Comparison of ENCODE assay signal across 17 cellular contexts in genomic region chr14:64447890-64448667, GRCh38. TPM values are rescaled to one million over a fixed set of nuclear protein-coding genes. Genes with fewer than 3 reads are reported as not detected.
A peak's percentile ranks its signal among the peaks of the same experiment; 100 is the strongest.
DNase-seq lines count a peak whose midpoint lies in the region; ATAC-seq, FAIRE-seq and TF ChIP-seq lines count a peak whose summit lies in the region.
"Had no signal": no experiment of that assay in that cellular context is flagged by ENCODE, and none has a peak within 500 bp of the region (broad histone marks: within the 10 kb centered on the region; RNA-seq: fewer than 3 reads in every experiment).

No MANE protein-coding gene starts in this region.

- TF ChIP-seq CTCF in astrocyte (IDR thresholded peaks at IDR 0.05; ENCODE audit: insufficient read depth, low read depth, low read length), result no peak
- TF ChIP-seq CTCF in thyroid gland (IDR thresholded peaks at IDR 0.05), result peak in 1 of 6 experiments; percentile 6

- no peaks in the 10 kb centered on the region for H3K9me3 Mint-ChIP-seq in activated CD4-positive, alpha-beta T cell treated with anti-CD3 and anti-CD28 coated beads, Interleukin-2, amount 10 ng/mL, durations not matched to agents 24 days and 14 days
- no peaks in the 10 kb centered on the region for H3K9me3 Mint-ChIP-seq in activated CD4-positive, alpha-beta T cell treated with anti-CD3 and anti-CD28 coated beads, Interleukin-2, amount 10 ng/mL, durations not matched to agents 7 days and 5 days
- H3K9me3 Mint-ChIP-seq in astrocyte (ENCODE audit: unreplicated experiment), result no peaks in the 10 kb centered on the region
- no peaks in the 10 kb centered on the region for H3K9me3 Mint-ChIP-seq in naive thymus-derived CD4-positive, alpha-beta T cell

- H3K9ac ChIP-seq in astrocyte (ENCODE audit: low read length), result no peak overlapping the region

- H3K27ac Mint-ChIP-seq in activated CD4-positive, alpha-beta T cell treated with anti-CD3 and anti-CD28 coated beads, Interleukin-2, amount 10 ng/mL, durations not matched to agents 24 days and 14 days, result peak overlapping the region; percentile 37
- H3K27ac Mint-ChIP-seq in activated CD4-positive, alpha-beta T cell treated with anti-CD3 and anti-CD28 coated beads, Interleukin-2, amount 10 ng/mL, durations not matched to agents 7 days and 5 days, result no peak overlapping the region
- H3K27ac Mint-ChIP-seq in astrocyte (ENCODE audit: unreplicated experiment), result peak overlapping the region; percentile 49
- peak overlapping the region in 4 of 9 donors; percentile 15 to 63 (median 49) for H3K27ac Mint-ChIP-seq in naive thymus-derived CD4-positive, alpha-beta T cell

- H3K27me3 ChIP-seq in astrocyte (ENCODE audit: insufficient read depth, low read length) (no peaks in the 10 kb centered on the region), thyroid gland (no peaks in the 10 kb centered on the region)
- H3K27me3 ChIP-seq in naive thymus-derived CD4-positive, alpha-beta T cell (ENCODE audit: control insufficient read depth in 2 of 2, insufficient read depth in 2 of 2, low read length in 2 of 2), result no peaks in the 10 kb centered on the region

- no peak overlapping the region for H2AFZ ChIP-seq in astrocyte (ENCODE audit: low read depth, low read length)

- H3K27me3 Mint-ChIP-seq in activated CD4-positive, alpha-beta T cell treated with anti-CD3 and anti-CD28 coated beads, Interleukin-2, amount 10 ng/mL, durations not matched to agents 24 days and 14 days, result no peaks in the 10 kb centered on the region
- H3K27me3 Mint-ChIP-seq in activated CD4-positive, alpha-beta T cell treated with anti-CD3 and anti-CD28 coated beads, Interleukin-2, amount 10 ng/mL, durations not matched to agents 7 days and 5 days, result no peaks in the 10 kb centered on the region
- H3K27me3 Mint-ChIP-seq in astrocyte (ENCODE audit: low read depth, unreplicated experiment), result no peaks in the 10 kb centered on the region
- H3K27me3 Mint-ChIP-seq in naive thymus-derived CD4-positive, alpha-beta T cell, result no peaks in the 10 kb centered on the region

- no peak for DNase-seq in activated CD4-positive, alpha-beta T cell treated with anti-CD3 and anti-CD28 coated beads, Interleukin-2, amount 10 ng/mL, durations not matched to agents 24 days and 14 days
- no peak for DNase-seq in activated CD4-positive, alpha-beta T cell treated with anti-CD3 and anti-CD28 coated beads, Interleukin-2, amount 10 ng/mL, durations not matched to agents 7 days and 5 days
- DNase-seq in astrocyte (ENCODE audit: low read depth), result peak; percentile 51
- DNase-seq in naive thymus-derived CD4-positive, alpha-beta T cell, result peak in 1 of 9 donors; percentile 3
- peak; percentile 72 to 75 for DNase-seq in thyroid gland
- no peak for DNase-seq in activated naive CD4-positive, alpha-beta T cell treated with anti-CD3 and anti-CD28 coated beads, Interleukin-2, amount 50 U/mL, for 16 hours
- DNase-seq in NCI-H1694 (lab: John Stamatoyannopoulos, UW), result no peak
- DNase-seq: activated CD4-positive, CD25-positive, alpha-beta regulatory T cell; GF-D8; glutamatergic neuron; NCI-H1092 treated with DMSO at 0.1 percent for 48 hours; NCI-H2227 treated with DMSO at 0.1 percent for 48 hours; retina; stimulated activated CD4-positive, alpha-beta T cell treated with anti-CD3 and anti-CD28 coated beads, Interleukin-2, amount 100 ng/mL, for 24 hours had no signal

- peaks cover 41% of the 10 kb centered on the region for H3K4me1 Mint-ChIP-seq in activated CD4-positive, alpha-beta T cell treated with anti-CD3 and anti-CD28 coated beads, Interleukin-2, amount 10 ng/mL, durations not matched to agents 24 days and 14 days
- peaks cover 26% of the 10 kb centered on the region for H3K4me1 Mint-ChIP-seq in activated CD4-positive, alpha-beta T cell treated with anti-CD3 and anti-CD28 coated beads, Interleukin-2, amount 10 ng/mL, durations not matched to agents 7 days and 5 days
- H3K4me1 Mint-ChIP-seq in astrocyte (ENCODE audit: low read depth, unreplicated experiment), result peaks cover 39% of the 10 kb centered on the region
- peaks cover 12 to 37% (median 19%) of the 10 kb centered on the region in 7 donors for H3K4me1 Mint-ChIP-seq in naive thymus-derived CD4-positive, alpha-beta T cell

- no peaks in the 10 kb centered on the region for H3K79me2 ChIP-seq in astrocyte (ENCODE audit: insufficient read depth, low read length)

- CTCF ChIA-PET in activated CD4-positive, alpha-beta T cell treated with anti-CD3 and anti-CD28 coated beads, Interleukin-2, amount 10 ng/mL, durations not matched to agents 7 days and 5 days (lab: Charles Lee), result interaction anchor here (1.0 to 2.9 kb wide), 4 partner anchors 14 to 90 kb away, joined by 3 to 14 read pairs (median 6); no protein-coding TSS in a partner anchor
- CTCF ChIA-PET in naive thymus-derived CD4-positive, alpha-beta T cell (lab: Charles Lee), result interaction anchor here (0.7 to 1.2 kb wide), 2 partner anchors 16 to 183 kb away, joined by 3 to 4 read pairs; no protein-coding TSS in a partner anchor

- H3K4me1 ChIP-seq in astrocyte (ENCODE audit: insufficient read depth, low read length) (peaks cover 20% of the 10 kb centered on the region), thyroid gland (peaks cover 6 to 14% of the 10 kb centered on the region in 2 donors)
- peaks cover 0 to 16% of the 10 kb centered on the region in 2 donors for H3K4me1 ChIP-seq in naive thymus-derived CD4-positive, alpha-beta T cell (ENCODE audit: control insufficient read depth in 2 of 2, insufficient read depth in 2 of 2, low read length in 2 of 2)

- H3K36me3 Mint-ChIP-seq in activated CD4-positive, alpha-beta T cell treated with anti-CD3 and anti-CD28 coated beads, Interleukin-2, amount 10 ng/mL, durations not matched to agents 24 days and 14 days (ENCODE audit: low read depth), result peaks cover 53% of the 10 kb centered on the region
- peaks cover 48% of the 10 kb centered on the region for H3K36me3 Mint-ChIP-seq in activated CD4-positive, alpha-beta T cell treated with anti-CD3 and anti-CD28 coated beads, Interleukin-2, amount 10 ng/mL, durations not matched to agents 7 days and 5 days (ENCODE audit: low read depth)
- H3K36me3 Mint-ChIP-seq in astrocyte (ENCODE audit: low read depth, unreplicated experiment), result peaks cover 17% of the 10 kb centered on the region
- H3K36me3 Mint-ChIP-seq in naive thymus-derived CD4-positive, alpha-beta T cell, result peaks cover 4 to 39% (median 15%) of the 10 kb centered on the region in 5 donors

- H4K20me1 ChIP-seq in astrocyte (ENCODE audit: insufficient read depth, low read length), result no peaks in the 10 kb centered on the region

- H3K4me3 ChIP-seq in astrocyte (ENCODE audit: insufficient read depth, low read depth, low read length) (no peak overlapping the region), thyroid gland (replicated peaks in 1 of 3) (no peak overlapping the region)
- H3K4me3 ChIP-seq in naive thymus-derived CD4-positive, alpha-beta T cell (ENCODE audit: low read length), result no peak overlapping the region

- no peak for FAIRE-seq in astrocyte (lab: Jason Lieb, UNC)
- FAIRE-seq: A204.1, GM19239 had no signal

- H3K36me3 ChIP-seq in astrocyte (ENCODE audit: insufficient read depth, low read length), result peaks cover 30% of the 10 kb centered on the region
- peaks cover 0 to 33% (median 3%) of the 10 kb centered on the region in 3 experiments for H3K36me3 ChIP-seq in naive thymus-derived CD4-positive, alpha-beta T cell (ENCODE audit: control insufficient read depth in 2 of 3, insufficient read depth in 3 of 3, low read length in 3 of 3)
- H3K36me3 ChIP-seq in thyroid gland, result peaks cover 0 to 4% of the 10 kb centered on the region in 2 donors

- POLR2A ChIA-PET in activated CD4-positive, alpha-beta T cell treated with anti-CD3 and anti-CD28 coated beads, Interleukin-2, amount 10 ng/mL, durations not matched to agents 7 days and 5 days (lab: Charles Lee), result no interaction called here
- POLR2A ChIA-PET in naive thymus-derived CD4-positive, alpha-beta T cell (lab: Charles Lee), result interaction anchor here (0.6 kb wide), 1 partner anchor 32 kb away, joined by 5 read pairs; no protein-coding TSS in a partner anchor

- H3K9me3 ChIP-seq in astrocyte (ENCODE audit: insufficient read depth, low read depth, low read length) (no peaks in the 10 kb centered on the region), thyroid gland (no peaks in the 10 kb centered on the region)
- H3K9me3 ChIP-seq in naive thymus-derived CD4-positive, alpha-beta T cell (ENCODE audit: control insufficient read depth in 2 of 3, low read length in 3 of 3), result no peaks in the 10 kb centered on the region

- ATAC-seq in naive thymus-derived CD4-positive, alpha-beta T cell, result peak; percentile 33
- no peak for ATAC-seq in HG02840 (IDR thresholded peaks at IDR 0.05; ENCODE audit: low FRiP score, unreplicated experiment)

- H3K4me3 Mint-ChIP-seq in activated CD4-positive, alpha-beta T cell treated with anti-CD3 and anti-CD28 coated beads, Interleukin-2, amount 10 ng/mL, durations not matched to agents 24 days and 14 days, result no peak overlapping the region
- no peak overlapping the region for H3K4me3 Mint-ChIP-seq in activated CD4-positive, alpha-beta T cell treated with anti-CD3 and anti-CD28 coated beads, Interleukin-2, amount 10 ng/mL, durations not matched to agents 7 days and 5 days
- H3K4me3 Mint-ChIP-seq in astrocyte (ENCODE audit: unreplicated experiment), result no peak overlapping the region
- no peak overlapping the region for H3K4me3 Mint-ChIP-seq in naive thymus-derived CD4-positive, alpha-beta T cell

- TF ChIP-seq POLR2A in thyroid gland (IDR thresholded peaks at IDR 0.05), result peak in 1 of 2 donors; percentile 39

- no peak overlapping the region for H3K27ac ChIP-seq in astrocyte (ENCODE audit: low read depth, low read length)
- H3K27ac ChIP-seq in naive thymus-derived CD4-positive, alpha-beta T cell (ENCODE audit: low read depth, low read length), result no peak overlapping the region
- H3K27ac ChIP-seq in thyroid gland, result peak overlapping the region; percentile 78 to 82 (median 80)

- peak overlapping the region; percentile 14 for H3K4me2 ChIP-seq in astrocyte (ENCODE audit: low read length)

- intact Hi-C loops in activated CD4-positive, alpha-beta T cell treated with anti-CD3 and anti-CD28 coated beads, Interleukin-2, amount 10 ng/mL, durations not matched to agents 24 days and 14 days (cut with micrococcal nuclease), result loop anchor here (5.0 kb wide), 1 partner anchor 36 kb away; no protein-coding TSS in a partner anchor
- intact Hi-C loops in naive thymus-derived CD4-positive, alpha-beta T cell (cut with micrococcal nuclease), result loop anchor here in 1 of 2 donors (5.0 kb wide), 1 partner anchor 54 kb away; the partner anchor contains the start of genes ZBTB1 and ZBTB25
- intact Hi-C loops in thyroid gland (cut with DNase I), result no loop called here

- 36 to 45% methylated on average over 5 of the region's 5 CpGs for WGBS in thyroid gland, 2 donors

RNA-seq across cellular contexts. Expression of gene AKAP5, which starts 17.2 kb away (rescaled TPM):
- 0.90 and 0.98 TPM in 2 replicates for total RNA-seq in activated CD4-positive, alpha-beta T cell treated with anti-CD3 and anti-CD28 coated beads, Interleukin-2, amount 10 ng/mL, durations not matched to agents 24 days and 14 days
- under 1 TPM; 0.89 to 0.99 TPM for total RNA-seq in activated CD4-positive, alpha-beta T cell treated with anti-CD3 and anti-CD28 coated beads, Interleukin-2, amount 10 ng/mL, durations not matched to agents 7 days and 5 days
- total RNA-seq in astrocyte (2.9 and 3.1 TPM in 2 replicates), thyroid gland (1 to 10 TPM in 3 of 4 donors, under 1 TPM in 1; 0.92 to 1.3 (median 1.0) TPM)
- total RNA-seq in naive thymus-derived CD4-positive, alpha-beta T cell, result 1 to 10 TPM in 1 of 5 experiments, under 1 TPM in 4; 0.11 to 1.7 (median 0.13) TPM
- under 1 TPM in 1 of 2 donors, not detected in 1; 0.03 TPM for polyA plus RNA-seq in naive thymus-derived CD4-positive, alpha-beta T cell

RNA-seq across cellular contexts. Expression of gene ZBTB25, which starts 55.6 kb away (rescaled TPM):
- total RNA-seq in activated CD4-positive, alpha-beta T cell treated with anti-CD3 and anti-CD28 coated beads, Interleukin-2, amount 10 ng/mL, durations not matched to agents 24 days and 14 days, result 21.8 and 22.2 TPM in 2 replicates
- 10 to 100 TPM; 29.2 to 31.2 TPM for total RNA-seq in activated CD4-positive, alpha-beta T cell treated with anti-CD3 and anti-CD28 coated beads, Interleukin-2, amount 10 ng/mL, durations not matched to agents 7 days and 5 days
- total RNA-seq in astrocyte (9.5 and 9.7 TPM in 2 replicates), thyroid gland (10 to 100 TPM; 15.9 to 23.0 (median 17.7) TPM)
- total RNA-seq in naive thymus-derived CD4-positive, alpha-beta T cell, result 10 to 100 TPM; 37.6 to 88.0 (median 60.6) TPM
- 10 to 100 TPM; 30.5 to 35.6 TPM for polyA plus RNA-seq in naive thymus-derived CD4-positive, alpha-beta T cell

RNA-seq across cellular contexts. Expression of gene ZBTB1, which starts 56.5 kb away (rescaled TPM):
- 45.4 and 46.5 TPM in 2 replicates for total RNA-seq in activated CD4-positive, alpha-beta T cell treated with anti-CD3 and anti-CD28 coated beads, Interleukin-2, amount 10 ng/mL, durations not matched to agents 24 days and 14 days
- total RNA-seq in activated CD4-positive, alpha-beta T cell treated with anti-CD3 and anti-CD28 coated beads, Interleukin-2, amount 10 ng/mL, durations not matched to agents 7 days and 5 days, result 10 to 100 TPM; 66.7 to 71.1 TPM
- total RNA-seq in astrocyte, result 43.0 and 45.2 TPM in 2 replicates
- 100 to 1,000 TPM in 2 of 5 experiments, 10 to 100 TPM in 3; 97.1 to 119 (median 98.4) TPM for total RNA-seq in naive thymus-derived CD4-positive, alpha-beta T cell
- 10 to 100 TPM; 42.4 to 49.7 TPM for polyA plus RNA-seq in naive thymus-derived CD4-positive, alpha-beta T cell
- total RNA-seq in thyroid gland, result 10 to 100 TPM; 44.5 to 72.0 (median 55.9) TPM

RNA-seq across cellular contexts. Expression of gene MTHFD1, which starts 59.9 kb away (rescaled TPM):
- total RNA-seq in activated CD4-positive, alpha-beta T cell treated with anti-CD3 and anti-CD28 coated beads, Interleukin-2, amount 10 ng/mL, durations not matched to agents 24 days and 14 days, result 246 and 249 TPM in 2 replicates
- 100 to 1,000 TPM; 165 to 166 TPM for total RNA-seq in activated CD4-positive, alpha-beta T cell treated with anti-CD3 and anti-CD28 coated beads, Interleukin-2, amount 10 ng/mL, durations not matched to agents 7 days and 5 days
- total RNA-seq in astrocyte (51.3 and 56.9 TPM in 2 replicates), thyroid gland (10 to 100 TPM; 26.9 to 48.0 (median 33.2) TPM)
- 100 to 1,000 TPM in 1 of 5 experiments, 10 to 100 TPM in 4; 28.0 to 189 (median 30.2) TPM for total RNA-seq in naive thymus-derived CD4-positive, alpha-beta T cell
- polyA plus RNA-seq in naive thymus-derived CD4-positive, alpha-beta T cell, result 10 to 100 TPM; 34.2 to 40.2 TPM

Comparison
In these comparisons a context has a peak if more than half of its experiments do, and no peak if none do; other contexts are left out.
1. DNase-seq: peak in astrocyte (single experiment) and thyroid gland (2 of 2); none in activated CD4-positive, alpha-beta T cell treated with anti-CD3 and anti-CD28 coated beads, Interleukin-2, amount 10 ng/mL, durations not matched to agents 24 days and 14 days (single experiment), activated CD4-positive, alpha-beta T cell treated with anti-CD3 and anti-CD28 coated beads, Interleukin-2, amount 10 ng/mL, durations not matched to agents 7 days and 5 days (single experiment), activated naive CD4-positive, alpha-beta T cell treated with anti-CD3 and anti-CD28 coated beads, Interleukin-2, amount 50 U/mL, for 16 hours (single experiment) and NCI-H1694 (single experiment).
2. H3K27ac ChIP-seq: peak in thyroid gland (3 of 3); none in astrocyte (single experiment) and naive thymus-derived CD4-positive, alpha-beta T cell (single experiment).